In the genomic region with DNA sequence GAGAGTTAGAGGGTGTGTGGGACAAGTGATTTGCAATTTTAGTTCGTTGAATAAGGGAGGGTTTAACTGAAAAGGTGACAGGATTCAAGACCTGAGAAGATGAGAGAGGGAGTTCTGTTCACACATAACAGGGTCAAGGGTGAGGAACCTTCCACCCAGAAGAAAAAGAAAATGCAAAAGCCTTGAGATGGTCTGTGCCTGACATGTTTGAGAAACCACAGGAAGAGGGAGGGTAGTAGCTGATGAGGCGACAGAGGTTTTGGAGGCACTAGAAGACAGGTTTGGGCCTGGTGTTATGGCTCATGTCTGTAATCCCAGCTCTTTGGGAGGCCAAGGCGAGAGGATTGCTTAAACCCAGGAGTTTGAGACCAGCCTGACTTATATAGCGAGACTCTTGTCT, we compare ENCODE assay signal across 8 cellular contexts. TPM values are rescaled to one million over a fixed set of nuclear protein-coding genes. Genes with fewer than 3 reads are reported as not detected.
DNase-seq lines count a peak whose midpoint lies in the region; ATAC-seq lines count a peak whose summit lies in the region.

No MANE protein-coding gene starts in this region.

- H3K27ac ChIP-seq in GM23248 (no peak overlapping the region), esophagus (ENCODE audit: low read depth in 2 of 2, low read length in 1 of 2) (peak overlapping the region; percentile 36 to 76), skin epidermis (peak overlapping the region in 17 of 21 experiments; percentile 58 to 86 (median 80))

- peaks cover 31 to 55% (median 40%) of the 10 kb centered on the region in 3 donors for H3K4me1 Mint-ChIP-seq in T-cell

- in situ Hi-C loops in GM23248 (cut with MboI), result no loop called here

- CTCF ChIA-PET in T-cell (lab: Charles Lee), result interaction anchor here in 1 of 2 donors (0.7 to 2.1 kb wide), 4 partner anchors 20 to 183 kb away, joined by 3 to 8 read pairs (median 4); a partner anchor contains a TSS

- H3K9me2 ChIP-seq in GM23248 (ENCODE audit: insufficient read depth), result no peaks in the 10 kb centered on the region

- H3K4me1 ChIP-seq in GM23248 (ENCODE audit: insufficient read depth) (peaks cover 9% of the 10 kb centered on the region), esophagus (ENCODE audit: control insufficient read depth in 2 of 2, insufficient read depth in 2 of 2, low read length in 1 of 2) (peaks cover 0 to 7% of the 10 kb centered on the region in 2 donors)

- H3K4me2 ChIP-seq in GM23248 (ENCODE audit: unreplicated experiment), result peak overlapping the region; percentile 77

- H3K36me3 ChIP-seq in GM23248 (ENCODE audit: low read depth), result no peaks in the 10 kb centered on the region
- H3K36me3 ChIP-seq in esophagus (ENCODE audit: control insufficient read depth in 2 of 2, insufficient read depth in 2 of 2, low read length in 1 of 2), result no peaks in the 10 kb centered on the region

- H3K4me3 ChIP-seq in GM23248 (peak overlapping the region; percentile 98), esophagus (ENCODE audit: low read depth in 1 of 2, low read length in 2 of 2) (peak overlapping the region in 1 of 2 donors; percentile 88), skin epidermis (peak overlapping the region in 6 of 7 experiments; percentile 57 to 72 (median 65))

- peaks cover 2% of the 10 kb centered on the region for H3K36me3 Mint-ChIP-seq in T-cell

- DNase-seq in GM23248, result no peak
- peak in 24 of 34 experiments; percentile 6 to 36 (median 17) for DNase-seq in T-cell
- DNase-seq in ecto neural progenitor cell (ENCODE audit: low spot score), result no peak
- DNase-seq in epidermal melanocyte (ENCODE audit: insufficient read length, low spot score), result no peak

- H3K79me2 ChIP-seq in GM23248 (ENCODE audit: insufficient read depth), result peaks cover 20% of the 10 kb centered on the region

- no peaks in the 10 kb centered on the region for H3K27me3 Mint-ChIP-seq in T-cell

- H4K20me1 ChIP-seq in GM23248 (ENCODE audit: insufficient read depth), result no peaks in the 10 kb centered on the region

- no peaks in the 10 kb centered on the region for H3K9me3 Mint-ChIP-seq in T-cell

- no peaks in the 10 kb centered on the region for H3K9me3 ChIP-seq in GM23248 (ENCODE audit: low read depth)
- H3K9me3 ChIP-seq in esophagus (ENCODE audit: control insufficient read depth in 2 of 2, insufficient read depth in 1 of 2, low read depth in 1 of 2, low read length in 1 of 2), result no peaks in the 10 kb centered on the region

- H3F3A ChIP-seq in GM23248 (ENCODE audit: insufficient read depth), result peaks cover 6% of the 10 kb centered on the region; the same call in 1 of the 2 replicates

- H3K27me3 ChIP-seq in GM23248 (replicated peaks; ENCODE audit: insufficient read depth) (no peaks in the 10 kb centered on the region), esophagus (ENCODE audit: control insufficient read depth in 1 of 2, insufficient read depth in 2 of 2, low read length in 2 of 2) (no peaks in the 10 kb centered on the region)

- peak overlapping the region; percentile 91 to 93 (median 92) for H3K4me3 Mint-ChIP-seq in T-cell

- peak overlapping the region; percentile 74; the same call in 1 of the 2 replicates for H3K9ac ChIP-seq in GM23248

- WGBS in GM23248 (ENCODE audit: low coverage in 1 of 2, low lambda C conversion rate in 2 of 2, missing lambda C conversion rate in 2 of 2), 2 experiments, result 85 to 90% methylated on average over 4 of the region's 4 CpGs
- WGBS in esophagus, 2 donors, result 77 to 81% methylated on average over 4 of the region's 4 CpGs

- H2AFZ ChIP-seq in GM23248, result peak overlapping the region; percentile 98

- ATAC-seq in T-cell (replicated peaks in 1 of 4) (peak; percentile 23 to 42 (median 34)), HG03135 (IDR thresholded peaks at IDR 0.05; ENCODE audit: unreplicated experiment) (no peak), GM19035 (IDR thresholded peaks at IDR 0.05; ENCODE audit: unreplicated experiment) (no peak)

- peak overlapping the region; percentile 91 to 94 for H3K27ac Mint-ChIP-seq in T-cell

- POLR2A ChIA-PET in T-cell (lab: Charles Lee), result interaction anchor here (1.4 to 1.6 kb wide), 2 partner anchors 20 kb away, joined by 4 to 7 read pairs; a partner anchor contains a TSS

RNA-seq across cellular contexts. Expression of a gene that starts 0.6 kb away (rescaled TPM):
- total RNA-seq in GM23248 (2014; rRNA removed; shearing (Covaris generic)), result 22.0 and 26.2 TPM in 2 replicates
- polyA plus RNA-seq in GM23248 (2016; fragmentation: Nextera tagmentation; extraction: Ambion mirVana) (20.3 and 21.0 TPM in 2 replicates), esophagus (1 to 10 TPM; 5.8 to 9.0 TPM)
- total RNA-seq in T-cell, result 10 to 100 TPM in 4 of 5 donors, 1 to 10 TPM in 1; 9.4 to 18.2 (median 14.7) TPM

RNA-seq across cellular contexts. Expression of a gene that starts 19.3 kb away (rescaled TPM):
- total RNA-seq in GM23248 (2014; rRNA removed; shearing (Covaris generic)), result 80.8 and 102 TPM in 2 replicates
- polyA plus RNA-seq in GM23248 (2016; fragmentation: Nextera tagmentation; extraction: Ambion mirVana), result 48.4 and 59.7 TPM in 2 replicates
- total RNA-seq in T-cell, result 100 to 1,000 TPM; 136 to 163 (median 153) TPM
- 10 to 100 TPM; 32.8 to 36.5 TPM for polyA plus RNA-seq in esophagus

RNA-seq across cellular contexts. Expression of a gene that starts 51.6 kb away (rescaled TPM):
- total RNA-seq in GM23248 (2014; rRNA removed; shearing (Covaris generic)), result 26.8 and 29.3 TPM in 2 replicates
- polyA plus RNA-seq in GM23248 (2016; fragmentation: Nextera tagmentation; extraction: Ambion mirVana) (11.8 and 12.2 TPM in 2 replicates), esophagus (10 to 100 TPM in 1 of 2 donors, 1 to 10 TPM in 1; 7.2 to 11.3 TPM)
- total RNA-seq in T-cell, result 10 to 100 TPM; 30.9 to 51.8 (median 49.0) TPM

Comparison
In these comparisons a context has a peak if more than half of its experiments do, and no peak if none do; other contexts are left out.
1. DNase-seq: peak in T-cell (24 of 34); none in GM23248 (single experiment), ecto neural progenitor cell (single experiment) and epidermal melanocyte (single experiment).
2. ATAC-seq: peak in T-cell (4 of 4); none in HG03135 (single experiment) and GM19035 (single experiment).